Comparison of ENCODE assay signal across 8 cellular contexts in genomic region chr14:50954811-50955372, GRCh38. TPM values are rescaled to one million over a fixed set of nuclear protein-coding genes. Genes with fewer than 3 reads are reported as not detected.
DNase-seq lines count a peak whose midpoint lies in the region; ATAC-seq, FAIRE-seq and TF ChIP-seq lines count a peak whose summit lies in the region.

No MANE protein-coding gene starts in this region.

- H3K4me3 ChIP-seq in Panc1 (ENCODE audit: low read depth in 2 of 2, low read length in 2 of 2): no peak overlapping the region
- no peak overlapping the region for H3K4me3 ChIP-seq in neural cell (ENCODE audit: low read length)

- ATAC-seq in HG02885 (IDR thresholded peaks at IDR 0.05; ENCODE audit: poor library complexity, unreplicated experiment): peak; percentile 52
- peak; percentile 79; the same call in 1 of the 2 replicates for ATAC-seq in Panc1
- ATAC-seq in esophagus mucosa: peak; percentile 56
- no peak for ATAC-seq in GM18511 (IDR thresholded peaks at IDR 0.05; ENCODE audit: unreplicated experiment)
- no peak for ATAC-seq in GM21390 (IDR thresholded peaks at IDR 0.05; ENCODE audit: unreplicated experiment)

- in situ Hi-C loops in Panc1 (cut with HindIII; ENCODE audit: low pct_unique_long_range_greater_than_20kb, low sequenced_read_pairs): no loop called here

- intact Hi-C loops in Panc1 (cut with micrococcal nuclease; ENCODE audit: unreplicated experiment): loop anchor here (10.0 kb wide), 2 partner anchors 140 to 260 kb away; partner anchors contain the start of gene TRIM9

- CTCF ChIA-PET in Panc1 (lab: Charles Lee): no interaction called here

- H3K9me3 ChIP-seq in Panc1 (ENCODE audit: control insufficient read depth, insufficient read depth, low read depth, low read length): no peaks in the 10 kb centered on the region
- H3K9me3 ChIP-seq in neural cell (ENCODE audit: low read length): no peaks in the 10 kb centered on the region

- H3F3A ChIP-seq in neural cell (ENCODE audit: insufficient read depth, low read length, poor library complexity, severe bottlenecking): no peaks in the 10 kb centered on the region

- no peaks in the 10 kb centered on the region for H3K9me2 ChIP-seq in neural cell (ENCODE audit: insufficient read depth, low read length)

- POLR2A ChIA-PET in Panc1 (lab: Charles Lee): no interaction called here

- no peaks in the 10 kb centered on the region for H3K36me3 ChIP-seq in Panc1 (ENCODE audit: control insufficient read depth, insufficient read depth, low read length)
- no peaks in the 10 kb centered on the region for H3K36me3 ChIP-seq in neural cell (ENCODE audit: insufficient read depth, low read length)

- H4K20me1 ChIP-seq in neural cell (ENCODE audit: insufficient read depth): no peaks in the 10 kb centered on the region

- no peak overlapping the region for H2AFZ ChIP-seq in neural cell (ENCODE audit: low read depth, low read length)

- H3K27ac ChIP-seq in Panc1 (ENCODE audit: low read length) (no peak overlapping the region), neural cell (ENCODE audit: low read length) (peak overlapping the region; percentile 4)

- BruUV-seq in Panc1 (replicated peaks; lab: Mats Ljungman, UMichigan): no TSS peak

- no peaks in the 10 kb centered on the region for H3K27me3 ChIP-seq in Panc1 (ENCODE audit: control insufficient read depth, insufficient read depth, low read length)
- no peaks in the 10 kb centered on the region for H3K27me3 ChIP-seq in neural cell (ENCODE audit: insufficient read depth, low read depth, low read length)

- no peaks in the 10 kb centered on the region for H3K79me2 ChIP-seq in neural cell (replicated peaks; ENCODE audit: insufficient read depth, low read length)

- TF ChIP-seq EP300 in neural cell (conservative IDR thresholded peaks at IDR 0.05; ENCODE audit: poor library complexity, severe bottlenecking): no peak

- FAIRE-seq in D721Med (lab: Jason Lieb, UNC): no peak
- FAIRE-seq in GM12891 (lab: Jason Lieb, UNC): no peak

- no peak for TF ChIP-seq POLR2A in GM12891 (IDR thresholded peaks at IDR 0.05; ENCODE audit: low read depth, low read length)

- TF ChIP-seq CTCF in D721Med (IDR thresholded peaks at IDR 0.05; ENCODE audit: insufficient read depth, missing control alignments) (peak; percentile 80), Panc1 (IDR thresholded peaks at IDR 0.05) (peak; percentile 53; the same call in 1 of the 2 replicates), neural cell (IDR thresholded peaks at IDR 0.05; ENCODE audit: poor library complexity, severe bottlenecking) (peak; percentile 89)

- H3K9ac ChIP-seq in neural cell (ENCODE audit: low read length): no peak overlapping the region

- no peak for DNase-seq in D721Med (ENCODE audit: insufficient read length, low spot score)
- peak; percentile 45 for DNase-seq in Panc1 (ENCODE audit: low read depth, low spot score)
- no peak for DNase-seq in GM12891 (ENCODE audit: insufficient read length, low spot score)

- TF ChIP-seq RAD21 in neural cell (conservative IDR thresholded peaks at IDR 0.05): peak; percentile 92

- H3K4me2 ChIP-seq in neural cell (ENCODE audit: low read length): no peak overlapping the region

- no peaks in the 10 kb centered on the region for H3K4me1 ChIP-seq in Panc1 (ENCODE audit: control insufficient read depth, insufficient read depth, low read length)

TF ChIP-seq in neural cell, 6 proteins besides CTCF, POLR2A, EP300 and RAD21:
- TF ChIP-seq SMC3 (conservative IDR thresholded peaks at IDR 0.05; ENCODE audit: poor library complexity): peak; percentile 96
- no peak for TF ChIP-seq EZH2 (IDR thresholded peaks at IDR 0.05; ENCODE audit: borderline replicate concordance, insufficient read depth, low read length, poor library complexity, severe bottlenecking)
- no peak for TF ChIP-seq TAF1 (IDR thresholded peaks at IDR 0.05; ENCODE audit: low read depth)

TF ChIP-seq in GM12891, 5 proteins besides CTCF, POLR2A, EP300 and RAD21:
- no peak for TF ChIP-seq PAX5 (IDR thresholded peaks at IDR 0.05; ENCODE audit: insufficient read depth, low read length, severe bottlenecking)
- no peak for TF ChIP-seq POU2F2 (IDR thresholded peaks at IDR 0.05; ENCODE audit: low read depth, low read length)
- no peak for TF ChIP-seq TAF1 (IDR thresholded peaks at IDR 0.05; ENCODE audit: low read depth, low read length)
- TF ChIP-seq SPI1 (IDR thresholded peaks at IDR 0.05; ENCODE audit: low read depth, low read length): no peak
- no peak for TF ChIP-seq POLR2AphosphoS5 (IDR thresholded peaks at IDR 0.05; ENCODE audit: low read depth, low read length)

RNA-seq across cellular contexts. Expression of gene PYGL, which starts 10.6 kb away (rescaled TPM):
- 23.0 TPM for total RNA-seq in Panc1 (2021; ENCODE audit: unreplicated experiment)
- polyA plus RNA-seq in Panc1 (2012; ENCODE audit: insufficient read length): 25.1 TPM
- total RNA-seq in esophagus mucosa: 138 TPM
- polyA plus RNA-seq in neural cell: 0.10 TPM in 1 of 2 replicates, not detected in the other
- polyA minus RNA-seq in neural cell: 0.24 TPM in 1 of 2 replicates, not detected in the other
- polyA plus RNA-seq in GM12891 (2012; ENCODE audit: low read depth, missing spikeins): 0.12 TPM

Comparison
In these comparisons a context has a peak if more than half of its experiments do, and no peak if none do; other contexts are left out.
1. ATAC-seq: peak in HG02885 (single experiment), Panc1 (single experiment) and esophagus mucosa (single experiment); none in GM18511 (single experiment) and GM21390 (single experiment).
2. Peak in every context shown above with its lines, with median percentiles within 50 percentile points of each other: CTCF ChIP-seq.